3 cellular contexts compared by ENCODE assay signal in the genomic region with DNA sequence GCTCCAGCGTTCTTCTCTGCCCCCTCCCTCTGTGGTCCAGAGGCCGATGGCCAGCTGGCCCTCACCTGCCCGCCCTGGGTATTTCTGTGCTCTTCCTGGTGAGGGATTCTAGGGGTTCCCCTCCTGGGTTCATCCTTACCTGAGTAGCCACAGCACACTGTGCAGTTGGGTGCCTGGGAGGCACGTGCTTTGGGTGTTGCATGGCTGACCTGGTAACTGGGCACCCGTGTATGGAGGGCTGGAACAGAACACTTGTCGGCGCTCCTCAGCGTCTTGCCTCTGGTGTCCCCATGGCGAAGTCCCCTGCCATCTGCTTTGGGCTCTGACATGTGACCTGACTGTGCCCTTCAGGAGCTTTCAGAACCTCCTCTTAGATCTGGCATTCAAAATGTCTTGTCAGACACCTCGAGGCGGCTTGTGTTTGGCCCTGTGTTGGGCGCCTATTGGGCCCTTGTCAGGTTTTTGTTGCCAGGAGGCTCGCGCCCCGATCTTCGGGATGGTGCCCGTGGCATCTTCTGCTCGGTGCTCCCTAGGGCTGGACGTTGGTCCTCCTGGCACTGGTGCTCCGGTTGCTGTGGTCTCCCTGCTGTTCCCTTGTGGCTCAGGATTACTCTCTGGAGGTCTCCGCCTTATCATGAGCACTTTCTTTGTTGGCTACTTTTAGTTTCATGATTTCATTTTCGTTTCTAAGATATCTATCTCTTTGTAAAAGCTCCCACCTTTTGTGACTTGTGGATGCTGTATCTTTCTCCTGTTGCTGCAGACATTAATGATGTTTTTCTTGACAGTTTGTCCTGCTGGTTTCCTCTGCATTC.
TF ChIP-seq lines count a peak whose summit lies in the region.

No MANE protein-coding gene starts in this region.

TF ChIP-seq in SK-N-SH treated with all-trans-retinoic acid at 6 μM for 48 hours, 23 proteins besides CTCF, POLR2A, EP300 and RAD21 (continued from another document):
- TF ChIP-seq, protein P1, sequence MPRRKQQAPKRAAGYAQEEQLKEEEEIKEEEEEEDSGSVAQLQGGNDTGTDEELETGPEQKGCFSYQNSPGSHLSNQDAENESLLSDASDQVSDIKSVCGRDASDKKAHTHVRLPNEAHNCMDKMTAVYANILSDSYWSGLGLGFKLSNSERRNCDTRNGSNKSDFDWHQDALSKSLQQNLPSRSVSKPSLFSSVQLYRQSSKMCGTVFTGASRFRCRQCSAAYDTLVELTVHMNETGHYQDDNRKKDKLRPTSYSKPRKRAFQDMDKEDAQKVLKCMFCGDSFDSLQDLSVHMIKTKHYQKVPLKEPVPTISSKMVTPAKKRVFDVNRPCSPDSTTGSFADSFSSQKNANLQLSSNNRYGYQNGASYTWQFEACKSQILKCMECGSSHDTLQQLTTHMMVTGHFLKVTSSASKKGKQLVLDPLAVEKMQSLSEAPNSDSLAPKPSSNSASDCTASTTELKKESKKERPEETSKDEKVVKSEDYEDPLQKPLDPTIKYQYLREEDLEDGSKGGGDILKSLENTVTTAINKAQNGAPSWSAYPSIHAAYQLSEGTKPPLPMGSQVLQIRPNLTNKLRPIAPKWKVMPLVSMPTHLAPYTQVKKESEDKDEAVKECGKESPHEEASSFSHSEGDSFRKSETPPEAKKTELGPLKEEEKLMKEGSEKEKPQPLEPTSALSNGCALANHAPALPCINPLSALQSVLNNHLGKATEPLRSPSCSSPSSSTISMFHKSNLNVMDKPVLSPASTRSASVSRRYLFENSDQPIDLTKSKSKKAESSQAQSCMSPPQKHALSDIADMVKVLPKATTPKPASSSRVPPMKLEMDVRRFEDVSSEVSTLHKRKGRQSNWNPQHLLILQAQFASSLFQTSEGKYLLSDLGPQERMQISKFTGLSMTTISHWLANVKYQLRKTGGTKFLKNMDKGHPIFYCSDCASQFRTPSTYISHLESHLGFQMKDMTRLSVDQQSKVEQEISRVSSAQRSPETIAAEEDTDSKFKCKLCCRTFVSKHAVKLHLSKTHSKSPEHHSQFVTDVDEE (CRISPR knock-in tag; IDR thresholded peaks at IDR 0.05), result no peak
- TF ChIP-seq ZNF70 (CRISPR knock-in tag; IDR thresholded peaks at IDR 0.05), result no peak
- TF ChIP-seq CSDC2 (CRISPR knock-in tag; IDR thresholded peaks at IDR 0.05), result no peak
- TF ChIP-seq GLIS3 (CRISPR knock-in tag; IDR thresholded peaks at IDR 0.05), result no peak
- no peak for TF ChIP-seq ZNF565 (CRISPR knock-in tag; conservative IDR thresholded peaks at IDR 0.05; ENCODE audit: low read depth)
- no peak for TF ChIP-seq TOX (CRISPR knock-in tag; IDR thresholded peaks at IDR 0.05; ENCODE audit: borderline replicate concordance)
- TF ChIP-seq ZFP3 (CRISPR knock-in tag; IDR thresholded peaks at IDR 0.05), result no peak
- no peak for TF ChIP-seq SNAI2 (CRISPR knock-in tag; IDR thresholded peaks at IDR 0.05)
- TF ChIP-seq, protein P2, sequence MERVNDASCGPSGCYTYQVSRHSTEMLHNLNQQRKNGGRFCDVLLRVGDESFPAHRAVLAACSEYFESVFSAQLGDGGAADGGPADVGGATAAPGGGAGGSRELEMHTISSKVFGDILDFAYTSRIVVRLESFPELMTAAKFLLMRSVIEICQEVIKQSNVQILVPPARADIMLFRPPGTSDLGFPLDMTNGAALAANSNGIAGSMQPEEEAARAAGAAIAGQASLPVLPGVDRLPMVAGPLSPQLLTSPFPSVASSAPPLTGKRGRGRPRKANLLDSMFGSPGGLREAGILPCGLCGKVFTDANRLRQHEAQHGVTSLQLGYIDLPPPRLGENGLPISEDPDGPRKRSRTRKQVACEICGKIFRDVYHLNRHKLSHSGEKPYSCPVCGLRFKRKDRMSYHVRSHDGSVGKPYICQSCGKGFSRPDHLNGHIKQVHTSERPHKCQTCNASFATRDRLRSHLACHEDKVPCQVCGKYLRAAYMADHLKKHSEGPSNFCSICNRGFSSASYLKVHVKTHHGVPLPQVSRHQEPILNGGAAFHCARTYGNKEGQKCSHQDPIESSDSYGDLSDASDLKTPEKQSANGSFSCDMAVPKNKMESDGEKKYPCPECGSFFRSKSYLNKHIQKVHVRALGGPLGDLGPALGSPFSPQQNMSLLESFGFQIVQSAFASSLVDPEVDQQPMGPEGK (CRISPR knock-in tag; IDR thresholded peaks at IDR 0.05; ENCODE audit: borderline replicate concordance), result no peak
- no peak for TF ChIP-seq PPARA (CRISPR knock-in tag; IDR thresholded peaks at IDR 0.05; ENCODE audit: borderline replicate concordance)
- no peak for TF ChIP-seq BACH2 (CRISPR knock-in tag; IDR thresholded peaks at IDR 0.05; ENCODE audit: borderline replicate concordance)
- no peak for TF ChIP-seq OSR1 (CRISPR knock-in tag; IDR thresholded peaks at IDR 0.05)
- TF ChIP-seq RARB (CRISPR knock-in tag; IDR thresholded peaks at IDR 0.05), result no peak
- no peak for TF ChIP-seq ARNTL (CRISPR knock-in tag; IDR thresholded peaks at IDR 0.05; ENCODE audit: borderline replicate concordance, low read depth)
- TF ChIP-seq ISL1 (CRISPR knock-in tag; IDR thresholded peaks at IDR 0.05), result no peak
- no peak for TF ChIP-seq ZC3H10 (CRISPR knock-in tag; IDR thresholded peaks at IDR 0.05)

TF ChIP-seq in SK-N-SH, 30 proteins besides CTCF, POLR2A, EP300 and RAD21 (continued from another document):
- TF ChIP-seq MXI1 (IDR thresholded peaks at IDR 0.05; ENCODE audit: low read depth, low read length) (no peak), JUND (IDR thresholded peaks at IDR 0.05) (no peak), RFX5 (IDR thresholded peaks at IDR 0.05; ENCODE audit: low read length) (no peak), TEAD4 (IDR thresholded peaks at IDR 0.05; ENCODE audit: borderline replicate concordance, insufficient read depth) (no peak), GABPA (IDR thresholded peaks at IDR 0.05; ENCODE audit: low read depth) (no peak), FOXM1 (IDR thresholded peaks at IDR 0.05; ENCODE audit: low read depth) (no peak), REST (IDR thresholded peaks at IDR 0.05; ENCODE audit: low read depth, low read length) (no peak), POLR2AphosphoS5 (IDR thresholded peaks at IDR 0.05; ENCODE audit: low read depth, low read length) (no peak)
- TF ChIP-seq, protein P3, sequence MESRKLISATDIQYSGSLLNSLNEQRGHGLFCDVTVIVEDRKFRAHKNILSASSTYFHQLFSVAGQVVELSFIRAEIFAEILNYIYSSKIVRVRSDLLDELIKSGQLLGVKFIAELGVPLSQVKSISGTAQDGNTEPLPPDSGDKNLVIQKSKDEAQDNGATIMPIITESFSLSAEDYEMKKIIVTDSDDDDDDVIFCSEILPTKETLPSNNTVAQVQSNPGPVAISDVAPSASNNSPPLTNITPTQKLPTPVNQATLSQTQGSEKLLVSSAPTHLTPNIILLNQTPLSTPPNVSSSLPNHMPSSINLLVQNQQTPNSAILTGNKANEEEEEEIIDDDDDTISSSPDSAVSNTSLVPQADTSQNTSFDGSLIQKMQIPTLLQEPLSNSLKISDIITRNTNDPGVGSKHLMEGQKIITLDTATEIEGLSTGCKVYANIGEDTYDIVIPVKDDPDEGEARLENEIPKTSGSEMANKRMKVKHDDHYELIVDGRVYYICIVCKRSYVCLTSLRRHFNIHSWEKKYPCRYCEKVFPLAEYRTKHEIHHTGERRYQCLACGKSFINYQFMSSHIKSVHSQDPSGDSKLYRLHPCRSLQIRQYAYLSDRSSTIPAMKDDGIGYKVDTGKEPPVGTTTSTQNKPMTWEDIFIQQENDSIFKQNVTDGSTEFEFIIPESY (IDR thresholded peaks at IDR 0.05; ENCODE audit: borderline replicate concordance, low read depth), result no peak
- TF ChIP-seq, protein P4, sequence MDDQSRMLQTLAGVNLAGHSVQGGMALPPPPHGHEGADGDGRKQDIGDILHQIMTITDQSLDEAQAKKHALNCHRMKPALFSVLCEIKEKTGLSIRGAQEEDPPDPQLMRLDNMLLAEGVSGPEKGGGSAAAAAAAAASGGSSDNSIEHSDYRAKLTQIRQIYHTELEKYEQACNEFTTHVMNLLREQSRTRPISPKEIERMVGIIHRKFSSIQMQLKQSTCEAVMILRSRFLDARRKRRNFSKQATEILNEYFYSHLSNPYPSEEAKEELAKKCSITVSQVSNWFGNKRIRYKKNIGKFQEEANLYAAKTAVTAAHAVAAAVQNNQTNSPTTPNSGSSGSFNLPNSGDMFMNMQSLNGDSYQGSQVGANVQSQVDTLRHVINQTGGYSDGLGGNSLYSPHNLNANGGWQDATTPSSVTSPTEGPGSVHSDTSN (IDR thresholded peaks at IDR 0.05), result no peak

TF ChIP-seq in liver, 16 proteins besides CTCF, POLR2A, EP300 and RAD21 (continued from another document):
- no peak for TF ChIP-seq FOXA1 (IDR thresholded peaks at IDR 0.05)
